Comparison of ENCODE assay signal across 11 cellular contexts in the genomic region with DNA sequence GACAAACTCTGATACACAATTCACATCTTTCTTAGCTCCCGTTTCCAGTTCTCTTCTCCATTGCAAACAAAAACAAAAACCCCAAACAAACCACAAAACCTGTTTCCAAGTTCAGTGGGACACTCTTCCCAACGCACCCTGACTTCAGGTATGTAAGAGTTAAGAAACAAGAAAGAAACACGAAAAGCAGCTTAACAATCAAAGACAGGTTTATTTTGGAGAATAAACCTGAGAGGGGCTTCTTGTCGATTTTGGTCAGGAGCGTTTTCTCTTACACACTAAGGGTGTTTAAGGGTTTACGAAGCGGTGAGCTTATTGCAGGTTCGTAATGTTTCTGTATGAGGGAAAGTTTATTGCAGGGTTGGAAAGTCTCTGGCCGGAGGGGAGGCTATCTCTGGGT. TPM values are rescaled to one million over a fixed set of nuclear protein-coding genes. Genes with fewer than 3 reads are reported as not detected.
DNase-seq lines count a peak whose midpoint lies in the region; ATAC-seq and TF ChIP-seq lines count a peak whose summit lies in the region.
"Had no signal": no experiment of that assay in that cellular context is flagged by ENCODE, and none has a peak within 500 bp of the region (broad histone marks: within the 10 kb centered on the region; RNA-seq: fewer than 3 reads in every experiment).

No MANE protein-coding gene starts in this region.

- intact Hi-C loops in activated T-helper 2 cell treated with anti-CD3 and anti-CD28 coated beads, Interferon-gamma antibody, Interleukin-2, Interleukin-4, amounts not matched to agents 10 μg/mL and 5 μg/mL and 100 μg/mL, durations not matched to agents 14 hours and 24 hours and 36 hours (cut with micrococcal nuclease): loop anchor here (5.0 kb wide), 3 partner anchors 188 to 643 kb away; partner anchors contain the start of gene INPP5D

- H4K20me1 ChIP-seq in GM23248 (ENCODE audit: insufficient read depth): no peaks in the 10 kb centered on the region

- H3K4me1 ChIP-seq in ACC112 (ENCODE audit: control insufficient read depth, insufficient read depth, low read length, unreplicated experiment): peaks cover 14% of the 10 kb centered on the region
- H3K4me1 ChIP-seq in GM23248 (ENCODE audit: insufficient read depth): peaks cover 17% of the 10 kb centered on the region
- H3K4me1 ChIP-seq in mucosa of stomach (ENCODE audit: control insufficient read depth, insufficient read depth, low read length): peaks cover 7% of the 10 kb centered on the region
- H3K4me1 ChIP-seq in tibial nerve: peaks cover 0 to 38% (median 13%) of the 10 kb centered on the region in 4 donors

- DNase-seq in GM23248 (no peak), NCI-H1436 (lab: John Stamatoyannopoulos, UW) (no peak), tibial nerve (ENCODE audit: low spot score in 2 of 2) (no peak), amniotic stem cell (lab: John Stamatoyannopoulos, UW) (no peak)
- no peak for DNase-seq in activated T-helper 2 cell treated with anti-CD3 and anti-CD28 coated beads, Interferon-gamma antibody, Interleukin-2, Interleukin-4, amounts not matched to agents 10 μg/mL and 5 μg/mL and 100 μg/mL, durations not matched to agents 14 hours and 24 hours and 36 hours (ENCODE audit: low spot score)
- DNase-seq: psoas muscle, thyroid gland had no signal

- H3K36me3 Mint-ChIP-seq in activated T-helper 2 cell treated with anti-CD3 and anti-CD28 coated beads, Interferon-gamma antibody, Interleukin-2, Interleukin-4, amounts not matched to agents 10 μg/mL and 5 μg/mL and 100 μg/mL, durations not matched to agents 14 hours and 24 hours and 36 hours (ENCODE audit: low read depth): peaks cover 20% of the 10 kb centered on the region

- H2AFZ ChIP-seq in ACC112 (ENCODE audit: low read length, unreplicated experiment) (peak overlapping the region; percentile 59), GM23248 (peak overlapping the region; percentile 93)

- H3K9me3 ChIP-seq in GM23248 (ENCODE audit: low read depth) (no peaks in the 10 kb centered on the region), mucosa of stomach (ENCODE audit: control insufficient read depth, low read length) (no peaks in the 10 kb centered on the region), tibial nerve (no peaks in the 10 kb centered on the region)
- H3K9me3 ChIP-seq: psoas muscle, thyroid gland had no signal

- H3K4me3 ChIP-seq in ACC112 (ENCODE audit: low read depth, low read length): no peak overlapping the region
- H3K4me3 ChIP-seq in GM23248: no peak overlapping the region
- no peak overlapping the region for H3K4me3 ChIP-seq in mucosa of stomach (ENCODE audit: low read length)
- H3K4me3 ChIP-seq in tibial nerve: no peak overlapping the region

- no peak for ATAC-seq in GM19397 (IDR thresholded peaks at IDR 0.05; ENCODE audit: unreplicated experiment)

- H3K36me3 ChIP-seq in ACC112 (ENCODE audit: insufficient read depth, low read length) (no peaks in the 10 kb centered on the region), GM23248 (ENCODE audit: low read depth) (no peaks in the 10 kb centered on the region), mucosa of stomach (ENCODE audit: control insufficient read depth, insufficient read depth, low read length) (no peaks in the 10 kb centered on the region), tibial nerve (peaks cover 0 to 8% (median 0%) of the 10 kb centered on the region in 3 donors)
- H3K36me3 ChIP-seq: thyroid gland had no signal

- WGBS in GM23248 (ENCODE audit: low coverage in 1 of 2, low lambda C conversion rate in 2 of 2, missing lambda C conversion rate in 2 of 2), 2 experiments: 71 to 75% methylated on average over 9 of the region's 9 CpGs
- 90 to 94% methylated on average over 9 of the region's 9 CpGs for whole genome bisulfite sequencing in tibial nerve, 2 donors

- H3K27me3 ChIP-seq in ACC112 (ENCODE audit: insufficient read depth, low read length): no peaks in the 10 kb centered on the region
- no peaks in the 10 kb centered on the region for H3K27me3 ChIP-seq in GM23248 (replicated peaks; ENCODE audit: insufficient read depth)
- no peaks in the 10 kb centered on the region for H3K27me3 ChIP-seq in mucosa of stomach (ENCODE audit: control insufficient read depth, insufficient read depth, low read length)
- no peaks in the 10 kb centered on the region for H3K27me3 ChIP-seq in tibial nerve
- H3K27me3 ChIP-seq: thyroid gland had no signal

- no peak overlapping the region for H3K4me2 ChIP-seq in GM23248 (ENCODE audit: unreplicated experiment)

- peak overlapping the region; percentile 92 for H3K4me3 Mint-ChIP-seq in activated T-helper 2 cell treated with anti-CD3 and anti-CD28 coated beads, Interferon-gamma antibody, Interleukin-2, Interleukin-4, amounts not matched to agents 10 μg/mL and 5 μg/mL and 100 μg/mL, durations not matched to agents 14 hours and 24 hours and 36 hours (ENCODE audit: low read depth)

- TF ChIP-seq CTCF in tibial nerve (IDR thresholded peaks at IDR 0.05): no peak

- H3F3A ChIP-seq in GM23248 (ENCODE audit: insufficient read depth): peaks cover 19% of the 10 kb centered on the region

- no peaks in the 10 kb centered on the region for H3K9me3 Mint-ChIP-seq in activated T-helper 2 cell treated with anti-CD3 and anti-CD28 coated beads, Interferon-gamma antibody, Interleukin-2, Interleukin-4, amounts not matched to agents 10 μg/mL and 5 μg/mL and 100 μg/mL, durations not matched to agents 14 hours and 24 hours and 36 hours

- peaks cover 53% of the 10 kb centered on the region for H3K4me1 Mint-ChIP-seq in activated T-helper 2 cell treated with anti-CD3 and anti-CD28 coated beads, Interferon-gamma antibody, Interleukin-2, Interleukin-4, amounts not matched to agents 10 μg/mL and 5 μg/mL and 100 μg/mL, durations not matched to agents 14 hours and 24 hours and 36 hours (ENCODE audit: low read depth)

- in situ Hi-C loops in GM23248 (cut with MboI): no loop called here

- TF ChIP-seq EP300 in tibial nerve (IDR thresholded peaks at IDR 0.05): no peak

- peak overlapping the region; percentile 95 for H3K27ac Mint-ChIP-seq in activated T-helper 2 cell treated with anti-CD3 and anti-CD28 coated beads, Interferon-gamma antibody, Interleukin-2, Interleukin-4, amounts not matched to agents 10 μg/mL and 5 μg/mL and 100 μg/mL, durations not matched to agents 14 hours and 24 hours and 36 hours

- no peak for TF ChIP-seq POLR2A in tibial nerve (IDR thresholded peaks at IDR 0.05)

- H3K27ac ChIP-seq in ACC112 (ENCODE audit: low read depth, low read length): no peak overlapping the region
- no peak overlapping the region for H3K27ac ChIP-seq in GM23248
- H3K27ac ChIP-seq in tibial nerve: peak overlapping the region in 2 of 4 donors; percentile 81 to 87

- H3K9me2 ChIP-seq in GM23248 (ENCODE audit: insufficient read depth): no peaks in the 10 kb centered on the region

- H3K9ac ChIP-seq in GM23248: no peak overlapping the region
- peak overlapping the region; percentile 66 for H3K9ac ChIP-seq in mucosa of stomach (ENCODE audit: low read length)

- no peaks in the 10 kb centered on the region for H3K27me3 Mint-ChIP-seq in activated T-helper 2 cell treated with anti-CD3 and anti-CD28 coated beads, Interferon-gamma antibody, Interleukin-2, Interleukin-4, amounts not matched to agents 10 μg/mL and 5 μg/mL and 100 μg/mL, durations not matched to agents 14 hours and 24 hours and 36 hours (ENCODE audit: low read depth)

- H3K79me2 ChIP-seq in ACC112 (ENCODE audit: control insufficient read depth, insufficient read depth, low read length, unreplicated experiment) (peaks cover 36% of the 10 kb centered on the region), GM23248 (ENCODE audit: insufficient read depth) (peaks cover 40% of the 10 kb centered on the region)

RNA-seq across cellular contexts. Expression of gene ATG16L1, which starts 0.9 kb away (rescaled TPM):
- total RNA-seq in GM23248 (2014; rRNA removed; shearing (Covaris generic)): 17.2 and 18.5 TPM in 2 replicates
- 16.2 and 16.7 TPM in 2 replicates for polyA plus RNA-seq in GM23248 (2016; fragmentation: Nextera tagmentation; extraction: Ambion mirVana)
- 33.5 and 35.5 TPM in 2 replicates for total RNA-seq in activated T-helper 2 cell treated with anti-CD3 and anti-CD28 coated beads, Interferon-gamma antibody, Interleukin-2, Interleukin-4, amounts not matched to agents 10 μg/mL and 5 μg/mL and 100 μg/mL, durations not matched to agents 14 hours and 24 hours and 36 hours
- total RNA-seq in tibial nerve: 10 to 100 TPM; 16.7 to 44.1 (median 33.6) TPM

RNA-seq across cellular contexts. Expression of gene SAG, which starts 57.0 kb away (rescaled TPM):
- total RNA-seq in GM23248 (2014; rRNA removed; shearing (Covaris generic)): not detected in 2 replicates
- polyA plus RNA-seq in GM23248 (2016; fragmentation: Nextera tagmentation; extraction: Ambion mirVana): not detected in 2 replicates
- 0.05 TPM in 1 of 2 replicates, not detected in the other for total RNA-seq in activated T-helper 2 cell treated with anti-CD3 and anti-CD28 coated beads, Interferon-gamma antibody, Interleukin-2, Interleukin-4, amounts not matched to agents 10 μg/mL and 5 μg/mL and 100 μg/mL, durations not matched to agents 14 hours and 24 hours and 36 hours
- not detected for total RNA-seq in tibial nerve
- total RNA-seq: kidney epithelial cell, psoas muscle had no signal
- polyA plus RNA-seq: psoas muscle had no signal
